15 cellular contexts compared by ENCODE assay signal in the genomic region with DNA sequence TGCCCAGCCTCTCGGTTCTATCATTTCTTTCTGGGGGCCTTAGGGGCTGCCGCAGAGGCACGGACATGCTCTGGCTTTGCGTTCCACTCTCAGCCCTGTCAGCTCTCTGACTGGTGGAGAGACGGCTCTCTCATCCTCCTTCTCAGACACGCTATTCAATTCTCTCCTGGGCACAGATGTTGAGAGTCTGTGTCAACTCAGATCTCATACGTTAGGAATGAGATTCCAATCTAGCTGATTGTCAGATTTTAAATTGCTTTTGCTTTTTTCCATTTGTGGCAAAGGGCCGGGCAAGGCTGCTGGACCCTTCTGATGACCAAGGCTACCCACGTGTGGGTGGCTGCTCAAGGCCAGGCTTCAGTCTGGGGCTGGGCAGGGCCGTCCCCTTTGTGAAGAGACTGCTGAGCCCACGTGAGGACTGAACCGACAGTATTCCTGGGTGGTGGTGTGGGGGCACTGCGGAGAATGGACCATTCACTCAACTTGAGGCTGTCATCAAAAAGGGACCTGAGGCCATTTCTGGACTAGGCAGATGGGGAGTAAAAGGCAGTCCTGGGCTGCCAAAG.
"Had no signal": no experiment of that assay in that cellular context is flagged by ENCODE, and none has a peak within 500 bp of the region (broad histone marks: within the 10 kb centered on the region; RNA-seq: fewer than 3 reads in every experiment).

No MANE protein-coding gene starts in this region.

- H3K27me3 Mint-ChIP-seq: activated CD4-positive, alpha-beta T cell treated with anti-CD3 and anti-CD28 coated beads for 36 hours; naive B cell had no signal

- H3K27ac Mint-ChIP-seq: activated CD4-positive, alpha-beta T cell treated with anti-CD3 and anti-CD28 coated beads for 36 hours; activated naive CD4-positive, alpha-beta T cell treated with anti-CD3 and anti-CD28 coated beads, Interleukin-2, amount 50 U/mL, for 72 hours; naive B cell had no signal

- H3K27ac ChIP-seq: lower lobe of right lung, thoracic aorta, VCaP had no signal

- H3K4me3 Mint-ChIP-seq: activated CD4-positive, alpha-beta T cell treated with anti-CD3 and anti-CD28 coated beads for 36 hours; naive B cell had no signal

- H3K4me1 ChIP-seq: lower lobe of right lung had no signal

- H3K9me3 ChIP-seq: lower lobe of right lung, thoracic aorta had no signal

- DNase-seq: activated CD4-positive, alpha-beta T cell treated with anti-CD3 and anti-CD28 coated beads for 36 hours; activated effector memory CD4-positive, alpha-beta T cell treated with Interleukin-2 at 50 U/mL for 16 hours; activated T-cell treated with anti-CD3 and anti-CD28 coated beads, Interleukin-2, amount 50 U/mL, for 1 hour; amygdala; hippocampal formation; left cardiac atrium; lower lobe of right lung; midbrain; naive B cell; stimulated activated CD4-positive, alpha-beta T cell treated with anti-CD3 and anti-CD28 coated beads, Interleukin-4, amount 100 ng/mL, for 1 hour; stimulated activated CD8-positive, alpha-beta memory T cell treated with anti-CD3 and anti-CD28 coated beads, Interleukin-4, amount 100 ng/mL, for 48 hours; stimulated activated naive CD8-positive, alpha-beta T cell treated with anti-CD3 and anti-CD28 coated beads, Interleukin-15, Interleukin-2, amounts not matched to agents 100 U/mL and 50 U/mL, for 24 hours had no signal

- H3K4me3 ChIP-seq: lower lobe of right lung, thoracic aorta had no signal

- H3K4me1 Mint-ChIP-seq: activated CD4-positive, alpha-beta T cell treated with anti-CD3 and anti-CD28 coated beads for 36 hours; naive B cell had no signal

- H3K9me3 Mint-ChIP-seq: activated naive CD4-positive, alpha-beta T cell treated with anti-CD3 and anti-CD28 coated beads, Interleukin-2, amount 50 U/mL, for 72 hours; naive B cell had no signal
